1 cellular context compared by ENCODE assay signal in the genomic region with DNA sequence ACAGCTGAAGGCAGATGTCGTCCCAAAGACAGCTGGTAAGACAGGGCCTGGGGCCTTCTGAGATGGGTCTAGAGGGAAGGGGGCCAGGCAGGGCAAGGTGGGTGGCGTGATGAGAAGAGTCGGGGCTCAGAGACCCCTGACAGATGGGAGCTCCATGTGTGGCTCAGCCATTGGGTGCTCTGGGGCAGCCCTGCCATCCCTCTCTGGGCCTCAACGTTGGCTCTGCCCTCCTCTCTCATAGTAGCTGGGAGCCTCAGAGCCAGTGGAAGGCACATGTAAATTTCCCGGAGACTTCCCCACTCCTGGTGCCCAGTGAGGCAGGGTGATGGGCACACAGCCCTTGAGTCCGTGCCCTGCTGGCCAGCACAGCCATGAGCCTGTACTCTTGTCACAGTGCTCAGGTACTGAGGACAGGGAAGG.
TF ChIP-seq lines count a peak whose summit lies in the region.

No MANE protein-coding gene starts in this region.

TF ChIP-seq in liver, 16 proteins besides CTCF, POLR2A, EP300 and RAD21 (continued from another document):
- TF ChIP-seq, protein P1, sequence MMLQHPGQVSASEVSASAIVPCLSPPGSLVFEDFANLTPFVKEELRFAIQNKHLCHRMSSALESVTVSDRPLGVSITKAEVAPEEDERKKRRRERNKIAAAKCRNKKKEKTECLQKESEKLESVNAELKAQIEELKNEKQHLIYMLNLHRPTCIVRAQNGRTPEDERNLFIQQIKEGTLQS (IDR thresholded peaks at IDR 0.05): no peak
- TF ChIP-seq TAF1 (conservative IDR thresholded peaks at IDR 0.05) (no peak), JUND (IDR thresholded peaks at IDR 0.05) (no peak), HNF4A (conservative IDR thresholded peaks at IDR 0.05) (no peak), FOXA1 (IDR thresholded peaks at IDR 0.05) (no peak), YY1 (IDR thresholded peaks at IDR 0.05) (no peak), FOXA2 (IDR thresholded peaks at IDR 0.05) (no peak), RXRA (IDR thresholded peaks at IDR 0.05) (no peak), HNF4G (IDR thresholded peaks at IDR 0.05) (no peak), EGR1 (IDR thresholded peaks at IDR 0.05; ENCODE audit: low read depth in 2 of 2) (no peak)
